ENCODE assay signal across 8 cellular contexts in genomic region chr12:94074970-94075695, GRCh38.
DNase-seq lines count a peak whose midpoint lies in the region; ATAC-seq, FAIRE-seq and TF ChIP-seq lines count a peak whose summit lies in the region.

No MANE protein-coding gene starts in this region.

- TF ChIP-seq RAD21 in K562 (CRISPR knock-in tag; conservative IDR thresholded peaks at IDR 0.05 in 1 of 2, IDR thresholded peaks at IDR 0.05 in 1 of 2) = peak; percentile 61 to 71

- FAIRE-seq in K562 (lab: Jason Lieb, UNC) = peak; percentile 64
- FAIRE-seq in keratinocyte (lab: Jason Lieb, UNC) = peak; percentile 85

- intact Hi-C loops in K562 (cut with micrococcal nuclease) = loop anchor here (2.0 kb wide), 1 partner anchor 26 kb away; no protein-coding TSS in a partner anchor

- no peaks in the 10 kb centered on the region for H4K20me1 ChIP-seq in K562 (replicated peaks; ENCODE audit: control insufficient read depth, insufficient read depth, low read length)
- H4K20me1 ChIP-seq in keratinocyte (ENCODE audit: control insufficient read depth, extremely low read depth, insufficient read depth, low read length) = no peaks in the 10 kb centered on the region

- H3K9me3 ChIP-seq in K562 (replicated peaks; ENCODE audit: control insufficient read depth, insufficient read depth, low read depth, low read length) (no peaks in the 10 kb centered on the region), keratinocyte (ENCODE audit: control insufficient read depth, low read depth, low read length) (no peaks in the 10 kb centered on the region)

- H3K9ac ChIP-seq in K562 (ENCODE audit: insufficient read depth in 1 of 2, low read depth in 2 of 2, low read length in 2 of 2) = no peak overlapping the region
- no peak overlapping the region for H3K9ac ChIP-seq in keratinocyte (ENCODE audit: control insufficient read depth, extremely low read depth, insufficient read depth, low read length)

- H3K79me2 ChIP-seq in K562 (ENCODE audit: control insufficient read depth, insufficient read depth, low read length) = no peaks in the 10 kb centered on the region
- no peaks in the 10 kb centered on the region for H3K79me2 ChIP-seq in keratinocyte (ENCODE audit: control insufficient read depth, insufficient read depth, low read length)

- in situ Hi-C loops in K562 (cut with MboI) = no loop called here

- no peaks in the 10 kb centered on the region for H3K9me3 Mint-ChIP-seq in stimulated activated naive CD8-positive, alpha-beta T cell treated with anti-CD3 and anti-CD28 coated beads, Interleukin-15, amount 100 ng/mL, for 72 hours

- H3K36me3 ChIP-seq in K562 (ENCODE audit: control insufficient read depth, insufficient read depth, low read length) = no peaks in the 10 kb centered on the region
- H3K36me3 ChIP-seq in keratinocyte (ENCODE audit: control insufficient read depth in 2 of 2, extremely low read depth in 1 of 2, insufficient read depth in 2 of 2, low read length in 2 of 2) = no peaks in the 10 kb centered on the region

- H3K27ac Mint-ChIP-seq in stimulated activated naive CD8-positive, alpha-beta T cell treated with anti-CD3 and anti-CD28 coated beads, Interleukin-15, amount 100 ng/mL, for 72 hours = no peak overlapping the region

- peak; percentile 93 for ATAC-seq in K562
- peak; percentile 74 for ATAC-seq in stimulated activated naive CD8-positive, alpha-beta T cell treated with anti-CD3 and anti-CD28 coated beads, Interleukin-15, amount 100 ng/mL, for 72 hours
- no peak for ATAC-seq in GM19035 (IDR thresholded peaks at IDR 0.05; ENCODE audit: unreplicated experiment)
- no peak for ATAC-seq in HG02763 (IDR thresholded peaks at IDR 0.05; ENCODE audit: unreplicated experiment)

- dilution Hi-C loops in keratinocyte (cut with MboI; ENCODE audit: extremely low pct_ligation_motif_present, low sequenced_read_pairs) = no loop called here

- BruUV-seq in K562 (replicated peaks; lab: Mats Ljungman, UMichigan) = no TSS peak

- H3K4me3 ChIP-seq in K562 (no peak overlapping the region), keratinocyte (ENCODE audit: control insufficient read depth in 2 of 3, extremely low read depth in 1 of 3, insufficient read depth in 2 of 3, low read depth in 1 of 3, low read length in 3 of 3) (no peak overlapping the region)

- H3K4me3 Mint-ChIP-seq in stimulated activated naive CD8-positive, alpha-beta T cell treated with anti-CD3 and anti-CD28 coated beads, Interleukin-15, amount 100 ng/mL, for 72 hours = no peak overlapping the region

- peak; percentile 55 to 75 (median 67) for TF ChIP-seq CTCF in K562 (IDR thresholded peaks at IDR 0.05 in 2 of 3, conservative IDR thresholded peaks at IDR 0.05 in 1 of 3; ENCODE audit: insufficient read depth in 2 of 3, low read depth in 1 of 3, low read length in 3 of 3)
- peak; percentile 70 to 78 (median 71) for TF ChIP-seq CTCF in keratinocyte (optimal IDR thresholded peaks at IDR 0.05 in 1 of 3, IDR thresholded peaks at IDR 0.05 in 1 of 3, conservative IDR thresholded peaks at IDR 0.05 in 1 of 3; ENCODE audit: extremely low read depth in 1 of 3, insufficient read depth in 2 of 3, low read length in 3 of 3)

- H3K4me1 ChIP-seq in K562 (replicated peaks in 1 of 2; ENCODE audit: control insufficient read depth in 2 of 2, insufficient read depth in 2 of 2, low read length in 2 of 2) (peaks cover 0 to 3% of the 10 kb centered on the region in 2 experiments; a peak in 2 of 5 replicates), keratinocyte (ENCODE audit: control insufficient read depth, extremely low read depth, insufficient read depth, low read length) (peaks cover 7% of the 10 kb centered on the region)

- H2AFZ ChIP-seq in K562 (ENCODE audit: low read depth, low read length) (no peak overlapping the region), keratinocyte (ENCODE audit: control insufficient read depth, low read length) (no peak overlapping the region)

- peaks cover 26% of the 10 kb centered on the region for H3K27me3 Mint-ChIP-seq in stimulated activated naive CD8-positive, alpha-beta T cell treated with anti-CD3 and anti-CD28 coated beads, Interleukin-15, amount 100 ng/mL, for 72 hours

- TF ChIP-seq POLR2A in K562 (conservative IDR thresholded peaks at IDR 0.05) = no peak

- no peaks in the 10 kb centered on the region for H3K9me1 ChIP-seq in K562 (ENCODE audit: control insufficient read depth, insufficient read depth, low read length)
- H3K9me1 ChIP-seq in keratinocyte (ENCODE audit: control insufficient read depth, extremely low read depth, insufficient read depth, low read length) = no peaks in the 10 kb centered on the region

- TF ChIP-seq EP300 in K562 (IDR thresholded peaks at IDR 0.05; ENCODE audit: low read length) = 0 out of 2 replicates have a peak, but pooled peaks have one; percentile 22

- peaks cover 21% of the 10 kb centered on the region for H3K4me1 Mint-ChIP-seq in stimulated activated naive CD8-positive, alpha-beta T cell treated with anti-CD3 and anti-CD28 coated beads, Interleukin-15, amount 100 ng/mL, for 72 hours

- peak; percentile 5 for DNase-seq in SKM-1 treated with dmso at 0.1 percent for 144 hours (lab: John Stamatoyannopoulos, UW; ENCODE audit: unreplicated experiment)
- DNase-seq in SKM-1 (lab: John Stamatoyannopoulos, UW; ENCODE audit: unreplicated experiment) = no peak
- DNase-seq in NCI-H146 (lab: John Stamatoyannopoulos, UW) = peak; percentile 59
- peak; percentile 15 to 62 (median 38) for DNase-seq in K562 (ENCODE audit: extremely low read depth in 1 of 4, low spot score in 3 of 4)
- DNase-seq in keratinocyte (ENCODE audit: low read depth, low spot score) = no peak
- no peak for DNase-seq in stimulated activated naive CD8-positive, alpha-beta T cell treated with anti-CD3 and anti-CD28 coated beads, Interleukin-15, amount 100 ng/mL, for 72 hours

- peaks cover 0 to 17% of the 10 kb centered on the region in 2 experiments; a peak in 4 of 5 replicates for H3K27me3 ChIP-seq in K562 (ENCODE audit: control insufficient read depth in 2 of 2, insufficient read depth in 2 of 2, low read length in 2 of 2)
- no peaks in the 10 kb centered on the region for H3K27me3 ChIP-seq in keratinocyte (ENCODE audit: control insufficient read depth, extremely low read depth, insufficient read depth, low read length)

- H3K4me2 ChIP-seq in K562 (ENCODE audit: insufficient read depth, low read length) = no peak overlapping the region
- H3K4me2 ChIP-seq in keratinocyte (ENCODE audit: control insufficient read depth, extremely low read depth, insufficient read depth, low read depth, low read length) = peak overlapping the region; percentile 29

- POLR2A ChIA-PET in K562 (lab: Yijun Ruan, JAX) = interaction anchor here (1.0 to 1.1 kb wide), 2 partner anchors 10 to 24 kb away, joined by 3 to 8 read pairs; no protein-coding TSS in a partner anchor

- WGBS in K562 (ENCODE audit: insufficient coverage, low coverage, missing lambda C conversion rate) = 30% methylated on average over 4 of the region's 5 CpGs

- H3K27ac ChIP-seq in K562 (ENCODE audit: extremely low read depth, low read depth, low read length) (no peak overlapping the region), keratinocyte (ENCODE audit: control insufficient read depth, insufficient read depth, low read length) (no peak overlapping the region)

- CTCF ChIA-PET in K562 (lab: Yijun Ruan, JAX; ENCODE audit: low intra/inter-chr PET ratio) = interaction anchor here (0.5 to 1.5 kb wide), 6 partner anchors 27 to 1290 kb away, joined by 3 read pairs; no protein-coding TSS in a partner anchor

TF ChIP-seq in K562, 482 proteins besides CTCF, POLR2A, EP300 and RAD21 (continues in another document):
- TF ChIP-seq CTCFL (IDR thresholded peaks at IDR 0.05; ENCODE audit: borderline replicate concordance, insufficient read depth, low read depth, low read length, poor library complexity, severe bottlenecking) = peak; percentile 89
- 0 out of 2 replicates have a peak, but pooled peaks have one; percentile 22 for TF ChIP-seq GATAD2B (IDR thresholded peaks at IDR 0.05; ENCODE audit: borderline replicate concordance)
- TF ChIP-seq CEBPG (CRISPR knock-in tag; IDR thresholded peaks at IDR 0.05) = peak; percentile 92
- peak; percentile 96 to 97 for TF ChIP-seq CEBPG (tag; conservative IDR thresholded peaks at IDR 0.05 in 1 of 2, IDR thresholded peaks at IDR 0.05 in 1 of 2)
- peak; percentile 62; the same call in 1 of the 2 replicates for TF ChIP-seq ATF7 (IDR thresholded peaks at IDR 0.05)
- peak; percentile 55 for TF ChIP-seq FOSL1 (tag; conservative IDR thresholded peaks at IDR 0.05)
- TF ChIP-seq ATF3 (IDR thresholded peaks at IDR 0.05) = peak; percentile 52; the same call in 1 of the 2 replicates
- no peak for TF ChIP-seq ATF3 (CRISPR knock-in tag; conservative IDR thresholded peaks at IDR 0.05)

Comparison
In these comparisons a context has a peak if more than half of its experiments do, and no peak if none do; other contexts are left out.
1. DNase-seq: peak in SKM-1 treated with dmso at 0.1 percent for 144 hours (single experiment), NCI-H146 (single experiment) and K562 (4 of 4); none in SKM-1 (single experiment), keratinocyte (single experiment) and stimulated activated naive CD8-positive, alpha-beta T cell treated with anti-CD3 and anti-CD28 coated beads, Interleukin-15, amount 100 ng/mL, for 72 hours (0 of 2).
2. ATAC-seq: peak in K562 (single experiment) and stimulated activated naive CD8-positive, alpha-beta T cell treated with anti-CD3 and anti-CD28 coated beads, Interleukin-15, amount 100 ng/mL, for 72 hours (single experiment); none in GM19035 (single experiment) and HG02763 (single experiment).